Comparison of ENCODE assay signal across 20 cellular contexts in genomic region chr6:158384671-158385110, GRCh38.
A peak's percentile ranks its signal among the peaks of the same experiment; 100 is the strongest.
DNase-seq lines count a peak whose midpoint lies in the region; ATAC-seq, FAIRE-seq and TF ChIP-seq lines count a peak whose summit lies in the region.
"Had no signal": no experiment of that assay in that cellular context is flagged by ENCODE, and none has a peak within 500 bp of the region (broad histone marks: within the 10 kb centered on the region; RNA-seq: fewer than 3 reads in every experiment).

No MANE protein-coding gene starts in this region.

- peaks cover 7% of the 10 kb centered on the region for H3K4me1 ChIP-seq in CD4-positive, CD25-positive, alpha-beta regulatory T cell (ENCODE audit: control insufficient read depth, insufficient read depth, low read length, poor library complexity, severe bottlenecking)
- no peaks in the 10 kb centered on the region for H3K4me1 ChIP-seq in trophoblast cell (ENCODE audit: control insufficient read depth in 1 of 2, insufficient read depth in 2 of 2, low read length in 2 of 2)
- H3K4me1 ChIP-seq: HAP-1 had no signal

- peaks cover 2% of the 10 kb centered on the region for H3K79me2 ChIP-seq in trophoblast cell (ENCODE audit: control insufficient read depth, insufficient read depth, low read length, poor library complexity)

- no peaks in the 10 kb centered on the region for H3K9me3 ChIP-seq in CD4-positive, CD25-positive, alpha-beta regulatory T cell (ENCODE audit: control insufficient read depth in 2 of 2, low read length in 2 of 2)
- no peaks in the 10 kb centered on the region for H3K9me3 ChIP-seq in trophoblast cell (ENCODE audit: insufficient read depth, low read depth, low read length)
- H3K9me3 ChIP-seq: HAP-1 had no signal

- H2BK5ac ChIP-seq in trophoblast cell (ENCODE audit: low read depth, low read length, poor library complexity), result peak overlapping the region; percentile 21

- no peak overlapping the region for H3K4me3 ChIP-seq in CD4-positive, CD25-positive, alpha-beta regulatory T cell (ENCODE audit: low read depth, low read length)
- H3K4me3 ChIP-seq in bronchial epithelial cell (ENCODE audit: low read depth, low read length) (no peak overlapping the region), trophoblast cell (ENCODE audit: low read depth, low read length) (no peak overlapping the region)
- H3K4me3 ChIP-seq: GM23248, HAP-1 had no signal

- H3K4ac ChIP-seq in trophoblast cell (ENCODE audit: low read depth, low read length), result peak overlapping the region; percentile 36

- H3K27ac ChIP-seq in CD4-positive, CD25-positive, alpha-beta regulatory T cell (ENCODE audit: insufficient read depth, low read length, poor library complexity, severe bottlenecking), result no peak overlapping the region
- no peak overlapping the region for H3K27ac ChIP-seq in trophoblast cell (ENCODE audit: low read depth, low read length)
- H3K27ac ChIP-seq: GM23248 had no signal

- H3K36me3 ChIP-seq in CD4-positive, CD25-positive, alpha-beta regulatory T cell (ENCODE audit: control insufficient read depth, insufficient read depth, low read length), result no peaks in the 10 kb centered on the region
- H3K36me3 ChIP-seq in bronchial epithelial cell (ENCODE audit: control insufficient read depth, insufficient read depth, low read length) (no peaks in the 10 kb centered on the region), trophoblast cell (ENCODE audit: control insufficient read depth in 1 of 2, insufficient read depth in 2 of 2, low read length in 2 of 2) (peaks cover 0 to 3% of the 10 kb centered on the region in 2 experiments)
- H3K36me3 ChIP-seq: HAP-1 had no signal

- no peak overlapping the region for H3K4me3 Mint-ChIP-seq in CD4-positive, CD25-positive, alpha-beta regulatory T cell
- no peak overlapping the region for H3K4me3 Mint-ChIP-seq in effector memory CD8-positive, alpha-beta T cell
- H3K4me3 Mint-ChIP-seq: B cell; CD4-positive, alpha-beta memory T cell had no signal

- H3K4me2 ChIP-seq in trophoblast cell (ENCODE audit: low read length), result no peak overlapping the region

- no CpG with 5 or more reads among the region's 7 CpGs for WGBS in trophoblast cell (ENCODE audit: extremely low coverage, insufficient coverage, insufficient read length)

- no peaks in the 10 kb centered on the region for H3K79me1 ChIP-seq in trophoblast cell (ENCODE audit: low read length)

- no peaks in the 10 kb centered on the region for H3K27me3 Mint-ChIP-seq in CD4-positive, CD25-positive, alpha-beta regulatory T cell
- H3K27me3 Mint-ChIP-seq in effector memory CD8-positive, alpha-beta T cell, result no peaks in the 10 kb centered on the region
- H3K27me3 Mint-ChIP-seq: B cell; CD4-positive, alpha-beta memory T cell had no signal

- H2BK120ac ChIP-seq in trophoblast cell (ENCODE audit: insufficient read depth, low read length, poor library complexity), result no peak overlapping the region

- H3K23ac ChIP-seq in trophoblast cell (ENCODE audit: low read length), result no peak overlapping the region

- no peak overlapping the region for H3K9ac ChIP-seq in trophoblast cell (ENCODE audit: low read length)
- H3K9ac ChIP-seq: GM23248 had no signal

- H3K9me3 Mint-ChIP-seq in CD4-positive, CD25-positive, alpha-beta regulatory T cell, result no peaks in the 10 kb centered on the region
- H3K9me3 Mint-ChIP-seq in effector memory CD8-positive, alpha-beta T cell, result no peaks in the 10 kb centered on the region
- H3K9me3 Mint-ChIP-seq: CD4-positive, alpha-beta memory T cell had no signal

- no peak overlapping the region for H4K91ac ChIP-seq in trophoblast cell (ENCODE audit: low read depth, low read length)

- no peak overlapping the region for H3K18ac ChIP-seq in trophoblast cell (ENCODE audit: low read length)

- H2AFZ ChIP-seq in trophoblast cell (ENCODE audit: insufficient read depth, low read length, poor library complexity), result no peak overlapping the region
- H2AFZ ChIP-seq: GM23248 had no signal

- no peak overlapping the region for H2AK5ac ChIP-seq in trophoblast cell (ENCODE audit: low read length)

- H4K12ac ChIP-seq in trophoblast cell (ENCODE audit: low read depth, low read length), result no peak overlapping the region

- H4K8ac ChIP-seq in trophoblast cell (ENCODE audit: low read depth, low read length), result no peak overlapping the region

- no peaks in the 10 kb centered on the region for H3K36me3 Mint-ChIP-seq in CD4-positive, CD25-positive, alpha-beta regulatory T cell
- H3K36me3 Mint-ChIP-seq in effector memory CD8-positive, alpha-beta T cell (ENCODE audit: insufficient read depth), result peaks cover 2% of the 10 kb centered on the region
- H3K36me3 Mint-ChIP-seq: CD4-positive, alpha-beta memory T cell had no signal

- no peak overlapping the region for H3K14ac ChIP-seq in trophoblast cell (ENCODE audit: low read length)

- no peak for DNase-seq in CD4-positive, CD25-positive, alpha-beta regulatory T cell
- DNase-seq in SK-N-DZ (ENCODE audit: low spot score) (peak; percentile 37), bronchial epithelial cell (ENCODE audit: low read depth) (peak; percentile 9), trophoblast cell (no peak), hypothalamus (lab: John Stamatoyannopoulos, UW) (no peak), C1 segment of cervical spinal cord (lab: John Stamatoyannopoulos, UW) (no peak), NCI-H2227 treated with DMSO at 0.1 percent for 48 hours (lab: John Stamatoyannopoulos, UW) (no peak)
- DNase-seq in effector memory CD8-positive, alpha-beta T cell, result no peak
- DNase-seq: 8988T; CD4-positive, alpha-beta memory T cell; GF-D8; GM23248; MV-4-11; NCI-H1694 treated with DMSO at 0.1 percent for 48 hours; NCI-H510A treated with DMSO at 0.1 percent for 48 hours; NCI-H774; RPMI8226 had no signal

- peak overlapping the region in 2 of 3 donors; percentile 66 to 68 for H3K27ac Mint-ChIP-seq in CD4-positive, CD25-positive, alpha-beta regulatory T cell
- no peak overlapping the region for H3K27ac Mint-ChIP-seq in effector memory CD8-positive, alpha-beta T cell
- H3K27ac Mint-ChIP-seq: B cell had no signal

- no peaks in the 10 kb centered on the region for H3K27me3 ChIP-seq in CD4-positive, CD25-positive, alpha-beta regulatory T cell (ENCODE audit: control insufficient read depth, insufficient read depth, low read length)
- H3K27me3 ChIP-seq in bronchial epithelial cell (ENCODE audit: control insufficient read depth, insufficient read depth, low read length) (no peaks in the 10 kb centered on the region), trophoblast cell (ENCODE audit: insufficient read depth, low read length) (no peaks in the 10 kb centered on the region)

- no peak for TF ChIP-seq CTCF in bronchial epithelial cell (IDR thresholded peaks at IDR 0.05; ENCODE audit: insufficient read depth, low read length, severe bottlenecking)

- FAIRE-seq in bronchial epithelial cell (lab: Jason Lieb, UNC), result no peak
- FAIRE-seq: GM19239 had no signal

- no peak overlapping the region for H2BK12ac ChIP-seq in trophoblast cell (ENCODE audit: low read length)

- H3K4me1 Mint-ChIP-seq in CD4-positive, CD25-positive, alpha-beta regulatory T cell, result peaks cover 27 to 51% (median 40%) of the 10 kb centered on the region in 4 donors
- H3K4me1 Mint-ChIP-seq in effector memory CD8-positive, alpha-beta T cell (ENCODE audit: low read depth in 2 of 2), result peaks cover 13 to 24% of the 10 kb centered on the region in 2 donors

- ATAC-seq in CD4-positive, CD25-positive, alpha-beta regulatory T cell (ENCODE audit: low read depth in 2 of 2), result no peak
- ATAC-seq in effector memory CD8-positive, alpha-beta T cell (replicated peaks), result no peak

Comparison
In these comparisons a context has a peak if more than half of its experiments do, and no peak if none do; other contexts are left out.
1. DNase-seq: peak in SK-N-DZ (single experiment) and bronchial epithelial cell (single experiment); none in CD4-positive, CD25-positive, alpha-beta regulatory T cell (0 of 3), trophoblast cell (0 of 2), hypothalamus (0 of 51), C1 segment of cervical spinal cord (0 of 14), NCI-H2227 treated with DMSO at 0.1 percent for 48 hours (single experiment) and effector memory CD8-positive, alpha-beta T cell (0 of 3).
2. H3K27ac Mint-ChIP-seq: peak in CD4-positive, CD25-positive, alpha-beta regulatory T cell (2 of 3); none in effector memory CD8-positive, alpha-beta T cell (0 of 2).